ENCODE assay signal across 17 cellular contexts in genomic region chr7:129160161-129160911, GRCh38. TPM values are rescaled to one million over a fixed set of nuclear protein-coding genes. Genes with fewer than 3 reads are reported as not detected.
DNase-seq lines count a peak whose midpoint lies in the region; ATAC-seq, FAIRE-seq and TF ChIP-seq lines count a peak whose summit lies in the region.
"Had no signal": no experiment of that assay in that cellular context is flagged by ENCODE, and none has a peak within 500 bp of the region (broad histone marks: within the 10 kb centered on the region; RNA-seq: fewer than 3 reads in every experiment).

No MANE protein-coding gene starts in this region.

- no peak for FAIRE-seq in K562 (lab: Jason Lieb, UNC)

- TF ChIP-seq RAD21 in K562 (CRISPR knock-in tag; conservative IDR thresholded peaks at IDR 0.05 in 1 of 2, IDR thresholded peaks at IDR 0.05 in 1 of 2): no peak

- TF ChIP-seq POLR2A in K562 (conservative IDR thresholded peaks at IDR 0.05): no peak

- BruUV-seq in K562 (replicated peaks; lab: Mats Ljungman, UMichigan): no TSS peak

- intact Hi-C loops in K562 (cut with micrococcal nuclease): loop anchor here (5.0 kb wide), 1 partner anchor 112 kb away; no protein-coding TSS in a partner anchor

- peaks cover 17 to 35% of the 10 kb centered on the region in 2 experiments; a peak in 4 of 5 replicates for H3K27me3 ChIP-seq in K562 (ENCODE audit: control insufficient read depth in 2 of 2, insufficient read depth in 2 of 2, low read length in 2 of 2)
- H3K27me3 ChIP-seq: breast epithelium had no signal

- H3K9me1 ChIP-seq in K562 (ENCODE audit: control insufficient read depth, insufficient read depth, low read length): no peaks in the 10 kb centered on the region

- ATAC-seq in K562 (no peak), HG02938 (IDR thresholded peaks at IDR 0.05; ENCODE audit: unreplicated experiment) (no peak)
- ATAC-seq in stimulated activated effector memory CD8-positive, alpha-beta T cell treated with anti-CD3 and anti-CD28 coated beads, Interleukin-12 subunit alpha, Interleukin-12 subunit beta, amount 100 ng/mL, for 72 hours: no peak
- ATAC-seq: activated CD4-positive, CD25-positive, alpha-beta regulatory T cell treated with anti-CD3 and anti-CD28 coated beads, Interleukin-2, amount 50 U/mL, for 24 hours; foreskin keratinocyte had no signal

- no peaks in the 10 kb centered on the region for H3K36me3 ChIP-seq in K562 (ENCODE audit: control insufficient read depth, insufficient read depth, low read length)
- H3K36me3 ChIP-seq: breast epithelium had no signal

- in situ Hi-C loops in K562 (cut with MboI): no loop called here

- peak; percentile 12 for DNase-seq in NCI-H510A (lab: John Stamatoyannopoulos, UW)
- DNase-seq in NCI-H510A treated with DMSO at 0.1 percent for 48 hours (lab: John Stamatoyannopoulos, UW): no peak
- DNase-seq in NCI-H1105 treated with DMSO at 0.1 percent for 48 hours (lab: John Stamatoyannopoulos, UW): peak; percentile 63
- DNase-seq in K562 (ENCODE audit: extremely low read depth in 1 of 4, low spot score in 3 of 4): peak in 1 of 4 experiments; percentile 11
- DNase-seq in stimulated activated effector memory CD8-positive, alpha-beta T cell treated with anti-CD3 and anti-CD28 coated beads, Interleukin-12 subunit alpha, Interleukin-12 subunit beta, amount 100 ng/mL, for 72 hours (ENCODE audit: low spot score in 2 of 2): no peak
- no peak for DNase-seq in dedifferentiated amniotic fluid mesenchymal stem cell (ENCODE audit: extremely low spot score)
- no peak for DNase-seq in HUDEP-2 (lab: John Stamatoyannopoulos, UW; ENCODE audit: unreplicated experiment in 76 of 76)
- DNase-seq: Calu3, foreskin keratinocyte, mesenchymal stem cell, NCI-H1048, stomach had no signal

- peak overlapping the region; percentile 54 for H3K27ac Mint-ChIP-seq in stimulated activated effector memory CD8-positive, alpha-beta T cell treated with anti-CD3 and anti-CD28 coated beads, Interleukin-12 subunit alpha, Interleukin-12 subunit beta, amount 100 ng/mL, for 72 hours
- H3K27ac Mint-ChIP-seq: activated naive CD4-positive, alpha-beta T cell treated with anti-CD3 and anti-CD28 coated beads, Interleukin-2, amount 50 U/mL, for 24 hours had no signal

- H3K9ac ChIP-seq in K562 (ENCODE audit: insufficient read depth in 1 of 2, low read depth in 2 of 2, low read length in 2 of 2): no peak overlapping the region

- peaks cover 6% of the 10 kb centered on the region for H3K36me3 Mint-ChIP-seq in stimulated activated effector memory CD8-positive, alpha-beta T cell treated with anti-CD3 and anti-CD28 coated beads, Interleukin-12 subunit alpha, Interleukin-12 subunit beta, amount 100 ng/mL, for 72 hours

- no peaks in the 10 kb centered on the region for H3K4me1 ChIP-seq in K562 (replicated peaks in 1 of 2; ENCODE audit: control insufficient read depth in 2 of 2, insufficient read depth in 2 of 2, low read length in 2 of 2)
- H3K4me1 ChIP-seq: breast epithelium, foreskin keratinocyte, stomach had no signal

- no peak for TF ChIP-seq EP300 in K562 (IDR thresholded peaks at IDR 0.05; ENCODE audit: low read length)

- no peak for TF ChIP-seq CTCF in K562 (IDR thresholded peaks at IDR 0.05 in 2 of 3, conservative IDR thresholded peaks at IDR 0.05 in 1 of 3; ENCODE audit: insufficient read depth in 2 of 3, low read depth in 1 of 3, low read length in 3 of 3)

- H3K4me2 ChIP-seq in K562 (ENCODE audit: insufficient read depth, low read length): no peak overlapping the region

- CTCF ChIA-PET in K562 (lab: Yijun Ruan, JAX; ENCODE audit: low intra/inter-chr PET ratio): no interaction called here

- POLR2A ChIA-PET in K562 (lab: Yijun Ruan, JAX): interaction anchor here (0.5 to 1.7 kb wide), 8 partner anchors 9 to 1108 kb away, joined by 3 to 6 read pairs (median 3); no protein-coding TSS in a partner anchor

- H3K4me3 Mint-ChIP-seq in stimulated activated effector memory CD8-positive, alpha-beta T cell treated with anti-CD3 and anti-CD28 coated beads, Interleukin-12 subunit alpha, Interleukin-12 subunit beta, amount 100 ng/mL, for 72 hours: no peak overlapping the region
- H3K4me3 Mint-ChIP-seq: activated naive CD4-positive, alpha-beta T cell treated with anti-CD3 and anti-CD28 coated beads, Interleukin-2, amount 50 U/mL, for 24 hours had no signal

- H3K9me3 ChIP-seq in K562 (replicated peaks; ENCODE audit: control insufficient read depth, insufficient read depth, low read depth, low read length): no peaks in the 10 kb centered on the region
- H3K9me3 ChIP-seq: breast epithelium, stomach had no signal

- H3K4me3 ChIP-seq in K562: no peak overlapping the region
- H3K4me3 ChIP-seq: breast epithelium, skin epidermis, stomach had no signal

- H3K4me1 Mint-ChIP-seq in stimulated activated effector memory CD8-positive, alpha-beta T cell treated with anti-CD3 and anti-CD28 coated beads, Interleukin-12 subunit alpha, Interleukin-12 subunit beta, amount 100 ng/mL, for 72 hours: no peaks in the 10 kb centered on the region
- H3K4me1 Mint-ChIP-seq: activated naive CD4-positive, alpha-beta T cell treated with anti-CD3 and anti-CD28 coated beads, Interleukin-2, amount 50 U/mL, for 24 hours had no signal

- H3K9me3 Mint-ChIP-seq in stimulated activated effector memory CD8-positive, alpha-beta T cell treated with anti-CD3 and anti-CD28 coated beads, Interleukin-12 subunit alpha, Interleukin-12 subunit beta, amount 100 ng/mL, for 72 hours: no peaks in the 10 kb centered on the region
- H3K9me3 Mint-ChIP-seq: activated naive CD4-positive, alpha-beta T cell treated with anti-CD3 and anti-CD28 coated beads, Interleukin-2, amount 50 U/mL, for 24 hours had no signal

- H3K79me2 ChIP-seq in K562 (ENCODE audit: control insufficient read depth, insufficient read depth, low read length): no peaks in the 10 kb centered on the region

- WGBS in K562 (ENCODE audit: insufficient coverage, low coverage, missing lambda C conversion rate): 1% methylated on average over 3 of the region's 3 CpGs

- H4K20me1 ChIP-seq in K562 (replicated peaks; ENCODE audit: control insufficient read depth, insufficient read depth, low read length): no peaks in the 10 kb centered on the region

- no peak overlapping the region for H2AFZ ChIP-seq in K562 (ENCODE audit: low read depth, low read length)

- H3K27ac ChIP-seq in K562 (ENCODE audit: extremely low read depth, low read depth, low read length): no peak overlapping the region
- H3K27ac ChIP-seq: breast epithelium, foreskin keratinocyte, skin epidermis, stomach had no signal

TF ChIP-seq in K562, 482 proteins besides CTCF, POLR2A, EP300 and RAD21:
- TF ChIP-seq, protein P1, sequence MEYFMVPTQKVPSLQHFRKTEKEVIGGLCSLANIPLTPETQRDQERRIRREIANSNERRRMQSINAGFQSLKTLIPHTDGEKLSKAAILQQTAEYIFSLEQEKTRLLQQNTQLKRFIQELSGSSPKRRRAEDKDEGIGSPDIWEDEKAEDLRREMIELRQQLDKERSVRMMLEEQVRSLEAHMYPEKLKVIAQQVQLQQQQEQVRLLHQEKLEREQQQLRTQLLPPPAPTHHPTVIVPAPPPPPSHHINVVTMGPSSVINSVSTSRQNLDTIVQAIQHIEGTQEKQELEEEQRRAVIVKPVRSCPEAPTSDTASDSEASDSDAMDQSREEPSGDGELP (CRISPR knock-in tag; IDR thresholded peaks at IDR 0.05; ENCODE audit: borderline replicate concordance): peak; percentile 25; the same call in 1 of the 2 replicates
- TF ChIP-seq RAD51 (IDR thresholded peaks at IDR 0.05; ENCODE audit: borderline replicate concordance, low read depth) (no peak), RFX1 (IDR thresholded peaks at IDR 0.05) (peak; percentile 92)

RNA-seq across cellular contexts. Expression of gene TSPAN33, which starts 15.8 kb away (rescaled TPM):
- total RNA-seq in K562 (2011; cell fraction: chromatin; rRNA removed; ENCODE audit: low replicate concordance): 1.5 and 3.2 TPM in 2 replicates
- total RNA-seq in K562 (2011; cell fraction: nucleolus; rRNA removed): 1.3 and 3.2 TPM in 2 replicates
- 2.9 and 3.9 TPM in 2 replicates for total RNA-seq in K562 (2011; cell fraction: nucleoplasm; rRNA removed)
- 0.20 and 0.23 TPM in 2 replicates for total RNA-seq in K562 (2014; rRNA removed)
- 0.19 and 0.25 TPM in 2 replicates for total RNA-seq in K562 (2014; rRNA removed; fragmentation: Illumina TruSeq; extraction: Trizol)
- total RNA-seq in K562 (2015; rRNA removed; fragmentation: Illumina TruSeq; extraction: Trizol): not detected in 2 replicates
- 0.27 and 0.76 TPM in 2 replicates for total RNA-seq in K562 (2021)
- polyA plus RNA-seq in K562 (2011; rRNA removed): 1.2 and 1.5 TPM in 2 replicates
- 1.6 and 1.7 TPM in 2 replicates for polyA plus RNA-seq in K562 (2011; cell fraction: cytosol; rRNA removed)
- polyA plus RNA-seq in K562 (2011; cell fraction: nucleus; rRNA removed): 1.3 and 1.6 TPM in 2 replicates
- 0.16 and 0.30 TPM in 2 replicates for polyA plus RNA-seq in K562 (2012)
- 0.21 and 0.42 TPM in 2 replicates for polyA plus RNA-seq in K562 (2014; fragmentation: Illumina TruSeq; extraction: Trizol)
- under 1 TPM in 1 of 2 experiments, not detected in 1; 0.03 TPM for polyA plus RNA-seq in K562 (2014; fragmentation: Nextera tagmentation; extraction: Ambion mirVana)
- polyA plus RNA-seq in K562 (2014; rRNA removed): 0.19 TPM in 1 of 2 replicates, not detected in the other
- 1.1 and 1.6 TPM in 2 replicates for polyA minus RNA-seq in K562 (2011; rRNA and poly(A)+ RNA removed)
- polyA minus RNA-seq in K562 (2011; cell fraction: cytosol; rRNA and poly(A)+ RNA removed): 1.2 and 1.3 TPM in 2 replicates
- polyA minus RNA-seq in K562 (2011; cell fraction: nucleus; rRNA and poly(A)+ RNA removed): 0.54 and 1.2 TPM in 2 replicates

RNA-seq across cellular contexts. Expression of gene SMO, which starts 28.1 kb away (rescaled TPM):
- total RNA-seq in K562 (2011; cell fraction: chromatin; rRNA removed; ENCODE audit: low replicate concordance): 0.60 TPM in 1 of 2 replicates, not detected in the other
- total RNA-seq in K562 (2011; cell fraction: nucleolus; rRNA removed): 0.39 and 0.67 TPM in 2 replicates
- total RNA-seq in K562 (2011; cell fraction: nucleoplasm; rRNA removed): 1.2 TPM in 1 of 2 replicates, not detected in the other
- 0.05 TPM in 1 of 2 replicates, not detected in the other for total RNA-seq in K562 (2014; rRNA removed)
- not detected in 2 replicates for total RNA-seq in K562 (2014; rRNA removed; fragmentation: Illumina TruSeq; extraction: Trizol)
- total RNA-seq in K562 (2015; rRNA removed; fragmentation: Illumina TruSeq; extraction: Trizol): not detected in 2 replicates
- 0.07 and 0.13 TPM in 2 replicates for total RNA-seq in K562 (2021)
- 0.10 and 0.11 TPM in 2 replicates for polyA plus RNA-seq in K562 (2011; rRNA removed)
- 0.10 and 0.24 TPM in 2 replicates for polyA plus RNA-seq in K562 (2011; cell fraction: cytosol; rRNA removed)
- polyA plus RNA-seq in K562 (2011; cell fraction: nucleus; rRNA removed): 0.41 and 0.91 TPM in 2 replicates
- polyA plus RNA-seq in K562 (2012): not detected in 2 replicates
- polyA plus RNA-seq in K562 (2014; fragmentation: Illumina TruSeq; extraction: Trizol): not detected in 2 replicates
- not detected for polyA plus RNA-seq in K562 (2014; fragmentation: Nextera tagmentation; extraction: Ambion mirVana)
- 0.11 TPM in 1 of 2 replicates, not detected in the other for polyA plus RNA-seq in K562 (2014; rRNA removed)
- 0.07 and 0.24 TPM in 2 replicates for polyA minus RNA-seq in K562 (2011; rRNA and poly(A)+ RNA removed)
- not detected in 2 replicates for polyA minus RNA-seq in K562 (2011; cell fraction: cytosol; rRNA and poly(A)+ RNA removed)
- polyA minus RNA-seq in K562 (2011; cell fraction: nucleus; rRNA and poly(A)+ RNA removed): 0.11 TPM in 1 of 2 replicates, not detected in the other

Comparison
In these comparisons a context has a peak if more than half of its experiments do, and no peak if none do; other contexts are left out.
1. DNase-seq: peak in NCI-H510A (single experiment) and NCI-H1105 treated with DMSO at 0.1 percent for 48 hours (single experiment); none in NCI-H510A treated with DMSO at 0.1 percent for 48 hours (single experiment), stimulated activated effector memory CD8-positive, alpha-beta T cell treated with anti-CD3 and anti-CD28 coated beads, Interleukin-12 subunit alpha, Interleukin-12 subunit beta, amount 100 ng/mL, for 72 hours (0 of 2), dedifferentiated amniotic fluid mesenchymal stem cell (single experiment) and HUDEP-2 (0 of 76).